Comparison of ENCODE assay signal across 18 cellular contexts in genomic region chr13:110453767-110454166, GRCh38.
A peak's percentile ranks its signal among the peaks of the same experiment; 100 is the strongest.
DNase-seq lines count a peak whose midpoint lies in the region; TF ChIP-seq lines count a peak whose summit lies in the region.
"Had no signal": no experiment of that assay in that cellular context is flagged by ENCODE, and none has a peak within 500 bp of the region (broad histone marks: within the 10 kb centered on the region; RNA-seq: fewer than 3 reads in every experiment).

No MANE protein-coding gene starts in this region.

- no TSS peak for BruUV-seq in Caco-2 (replicated peaks; lab: Mats Ljungman, UMichigan)

- peaks cover 39% of the 10 kb centered on the region for H3K4me1 Mint-ChIP-seq in Caco-2 (ENCODE audit: low read depth, unreplicated experiment)
- H3K4me1 Mint-ChIP-seq in activated CD4-positive, alpha-beta T cell treated with anti-CD3 and anti-CD28 coated beads, Interleukin-2, amount 10 ng/mL, durations not matched to agents 7 days and 5 days = peaks cover 4% of the 10 kb centered on the region
- H3K4me1 Mint-ChIP-seq in activated CD4-positive, alpha-beta memory T cell treated with anti-CD3 and anti-CD28 coated beads for 36 hours (ENCODE audit: low read depth) = peaks cover 4% of the 10 kb centered on the region

- H3K9me3 Mint-ChIP-seq in Caco-2 (ENCODE audit: unreplicated experiment) = no peaks in the 10 kb centered on the region
- no peaks in the 10 kb centered on the region for H3K9me3 Mint-ChIP-seq in activated CD4-positive, alpha-beta T cell treated with anti-CD3 and anti-CD28 coated beads, Interleukin-2, amount 10 ng/mL, durations not matched to agents 7 days and 5 days
- no peaks in the 10 kb centered on the region for H3K9me3 Mint-ChIP-seq in activated CD4-positive, alpha-beta memory T cell treated with anti-CD3 and anti-CD28 coated beads for 36 hours

- no peaks in the 10 kb centered on the region for H3K9me3 ChIP-seq in Caco-2
- no peaks in the 10 kb centered on the region for H3K9me3 ChIP-seq in NT2/D1 (ENCODE audit: insufficient read depth, low read length)
- no peaks in the 10 kb centered on the region for H3K9me3 ChIP-seq in iPS-20b (ENCODE audit: insufficient read depth, low read depth, low read length)
- no peaks in the 10 kb centered on the region for H3K9me3 ChIP-seq in stomach smooth muscle (ENCODE audit: control insufficient read depth in 2 of 2, low read length in 2 of 2)
- H3K9me3 ChIP-seq: A549 had no signal

- no peaks in the 10 kb centered on the region for H3K27me3 Mint-ChIP-seq in Caco-2 (ENCODE audit: insufficient read depth, unreplicated experiment)
- peaks cover 10% of the 10 kb centered on the region for H3K27me3 Mint-ChIP-seq in activated CD4-positive, alpha-beta T cell treated with anti-CD3 and anti-CD28 coated beads, Interleukin-2, amount 10 ng/mL, durations not matched to agents 7 days and 5 days
- peaks cover 21% of the 10 kb centered on the region for H3K27me3 Mint-ChIP-seq in activated CD4-positive, alpha-beta memory T cell treated with anti-CD3 and anti-CD28 coated beads for 36 hours

- no peak for DNase-seq in Caco-2
- no peak for DNase-seq in NT2/D1 (ENCODE audit: low read depth, low spot score)
- DNase-seq in activated CD4-positive, alpha-beta T cell treated with anti-CD3 and anti-CD28 coated beads, Interleukin-2, amount 10 ng/mL, durations not matched to agents 7 days and 5 days = no peak
- no peak for DNase-seq in SHP77 (lab: John Stamatoyannopoulos, UW)
- no peak for DNase-seq in activated CD4-positive, alpha-beta memory T cell treated with anti-CD3 and anti-CD28 coated beads for 36 hours
- DNase-seq: GF-D8, GM23248, MV-4-11, NCI-H1417 treated with DMSO at 0.1 percent for 48 hours, NCI-H187 treated with DMSO at 0.1 percent for 48 hours, NCI-H226, NCI-H524, NCI-H82, SHP77 treated with DMSO at 0.1 percent for 48 hours had no signal

- no peak for TF ChIP-seq CTCF in Caco-2 (IDR thresholded peaks at IDR 0.05; ENCODE audit: insufficient read depth in 1 of 2, low read depth in 1 of 2, low read length in 1 of 2, severe bottlenecking in 1 of 2, unreplicated experiment in 1 of 2)

- CTCF ChIA-PET in Caco-2 (lab: Charles Lee) = no interaction called here
- CTCF ChIA-PET in activated CD4-positive, alpha-beta T cell treated with anti-CD3 and anti-CD28 coated beads, Interleukin-2, amount 10 ng/mL, durations not matched to agents 7 days and 5 days (lab: Charles Lee) = no interaction called here
- CTCF ChIA-PET in activated CD4-positive, alpha-beta memory T cell treated with anti-CD3 and anti-CD28 coated beads for 36 hours (lab: Charles Lee) = no interaction called here

- H3K36me3 ChIP-seq in Caco-2 (ENCODE audit: control insufficient read depth, insufficient read depth, low read length) (no peaks in the 10 kb centered on the region), NT2/D1 (ENCODE audit: insufficient read depth, insufficient read length, low read length) (peaks cover 54% of the 10 kb centered on the region), iPS-20b (ENCODE audit: insufficient read depth, low read depth, low read length) (peaks cover 15% of the 10 kb centered on the region), stomach smooth muscle (ENCODE audit: control insufficient read depth in 2 of 2, insufficient read depth in 2 of 2, low read length in 2 of 2) (peaks cover 51 to 53% of the 10 kb centered on the region in 2 donors)

- H3K4me3 ChIP-seq in Caco-2 (ENCODE audit: low read depth, low read length) (no peak overlapping the region), NT2/D1 (ENCODE audit: insufficient read length, low read depth) (no peak overlapping the region), iPS-20b (ENCODE audit: low read length) (no peak overlapping the region), stomach smooth muscle (ENCODE audit: low read length in 2 of 2) (no peak overlapping the region)
- H3K4me3 ChIP-seq: A549, GM23248 had no signal

- H3K9ac ChIP-seq in NT2/D1 (ENCODE audit: insufficient read length, low read depth) (peak overlapping the region; percentile 10), iPS-20b (ENCODE audit: low read depth, low read length) (peak overlapping the region; percentile 5; the same call in 1 of the 2 replicates), stomach smooth muscle (ENCODE audit: low read length in 2 of 2) (no peak overlapping the region)
- H3K9ac ChIP-seq: GM23248, KMS-11 had no signal

- no peak overlapping the region for H3K4me3 Mint-ChIP-seq in Caco-2 (ENCODE audit: unreplicated experiment)
- H3K4me3 Mint-ChIP-seq in activated CD4-positive, alpha-beta T cell treated with anti-CD3 and anti-CD28 coated beads, Interleukin-2, amount 10 ng/mL, durations not matched to agents 7 days and 5 days = no peak overlapping the region
- H3K4me3 Mint-ChIP-seq in activated CD4-positive, alpha-beta memory T cell treated with anti-CD3 and anti-CD28 coated beads for 36 hours = no peak overlapping the region

- no peaks in the 10 kb centered on the region for H3K27me3 ChIP-seq in Caco-2 (replicated peaks; ENCODE audit: control insufficient read depth, insufficient read depth, low read length)
- H3K27me3 ChIP-seq in NT2/D1 (ENCODE audit: insufficient read depth, insufficient read length) = no peaks in the 10 kb centered on the region
- no peaks in the 10 kb centered on the region for H3K27me3 ChIP-seq in iPS-20b (ENCODE audit: insufficient read depth, low read length)
- no peaks in the 10 kb centered on the region for H3K27me3 ChIP-seq in stomach smooth muscle (ENCODE audit: control insufficient read depth in 1 of 2, insufficient read depth in 2 of 2, low read length in 2 of 2)

- H3K27ac ChIP-seq in iPS-20b (ENCODE audit: low read length) (no peak overlapping the region), stomach smooth muscle (ENCODE audit: low read length) (peak overlapping the region; percentile 62)
- H3K27ac ChIP-seq: A549, GM23248, KMS-11 had no signal

- H3K4me1 ChIP-seq in Caco-2 = peaks cover 37% of the 10 kb centered on the region
- H3K4me1 ChIP-seq in NT2/D1 (ENCODE audit: insufficient read depth, insufficient read length) = peaks cover 5% of the 10 kb centered on the region
- peaks cover 13% of the 10 kb centered on the region for H3K4me1 ChIP-seq in iPS-20b (ENCODE audit: insufficient read depth, low read length)
- peaks cover 21% of the 10 kb centered on the region for H3K4me1 ChIP-seq in stomach smooth muscle (ENCODE audit: control insufficient read depth, insufficient read depth, low read length)

- POLR2A ChIA-PET in Caco-2 (lab: Charles Lee) = no interaction called here
- POLR2A ChIA-PET in activated CD4-positive, alpha-beta T cell treated with anti-CD3 and anti-CD28 coated beads, Interleukin-2, amount 10 ng/mL, durations not matched to agents 7 days and 5 days (lab: Charles Lee) = no interaction called here
- POLR2A ChIA-PET in activated CD4-positive, alpha-beta memory T cell treated with anti-CD3 and anti-CD28 coated beads for 36 hours (lab: Charles Lee) = no interaction called here

- H3K27ac Mint-ChIP-seq in Caco-2 (ENCODE audit: unreplicated experiment) = peak overlapping the region; percentile 67
- no peak overlapping the region for H3K27ac Mint-ChIP-seq in activated CD4-positive, alpha-beta T cell treated with anti-CD3 and anti-CD28 coated beads, Interleukin-2, amount 10 ng/mL, durations not matched to agents 7 days and 5 days
- H3K27ac Mint-ChIP-seq in activated CD4-positive, alpha-beta memory T cell treated with anti-CD3 and anti-CD28 coated beads for 36 hours = no peak overlapping the region

- H3K36me3 Mint-ChIP-seq in Caco-2 (ENCODE audit: insufficient read depth, unreplicated experiment) = peaks cover 4% of the 10 kb centered on the region
- H3K36me3 Mint-ChIP-seq in activated CD4-positive, alpha-beta T cell treated with anti-CD3 and anti-CD28 coated beads, Interleukin-2, amount 10 ng/mL, durations not matched to agents 7 days and 5 days (ENCODE audit: low read depth) = no peaks in the 10 kb centered on the region
- no peaks in the 10 kb centered on the region for H3K36me3 Mint-ChIP-seq in activated CD4-positive, alpha-beta memory T cell treated with anti-CD3 and anti-CD28 coated beads for 36 hours

- intact Hi-C loops in Caco-2 (cut with micrococcal nuclease; ENCODE audit: unreplicated experiment) = no loop called here
- intact Hi-C loops in activated CD4-positive, alpha-beta memory T cell treated with anti-CD3 and anti-CD28 coated beads for 36 hours (cut with micrococcal nuclease) = no loop called here

Comparison
In these comparisons a context has a peak if more than half of its experiments do, and no peak if none do; other contexts are left out.
1. H3K9ac ChIP-seq: peak in NT2/D1 (single experiment) and iPS-20b (single experiment); none in stomach smooth muscle (0 of 2).